Comparison of ENCODE assay signal across 1 cellular context in genomic region chr7:50762337-50762736, GRCh38.
TF ChIP-seq lines count a peak whose summit lies in the region.

No MANE protein-coding gene starts in this region.

TF ChIP-seq in GM23338, 12 proteins besides CTCF, POLR2A, EP300 and RAD21 (continued from another document):
- no peak for TF ChIP-seq ZNF462 (CRISPR knock-in tag; IDR thresholded peaks at IDR 0.05)
- no peak for TF ChIP-seq EZH2phosphoT487 (IDR thresholded peaks at IDR 0.05; ENCODE audit: unreplicated experiment)
- TF ChIP-seq POLR2AphosphoS5 (IDR thresholded peaks at IDR 0.05; ENCODE audit: low read depth) = no peak
- no peak for TF ChIP-seq JUNB (IDR thresholded peaks at IDR 0.05; ENCODE audit: unreplicated experiment)
- TF ChIP-seq EZH2 (IDR thresholded peaks at IDR 0.05; ENCODE audit: low read depth, unreplicated experiment) = no peak
